Comparison of ENCODE assay signal across 1 cellular context in the genomic region with DNA sequence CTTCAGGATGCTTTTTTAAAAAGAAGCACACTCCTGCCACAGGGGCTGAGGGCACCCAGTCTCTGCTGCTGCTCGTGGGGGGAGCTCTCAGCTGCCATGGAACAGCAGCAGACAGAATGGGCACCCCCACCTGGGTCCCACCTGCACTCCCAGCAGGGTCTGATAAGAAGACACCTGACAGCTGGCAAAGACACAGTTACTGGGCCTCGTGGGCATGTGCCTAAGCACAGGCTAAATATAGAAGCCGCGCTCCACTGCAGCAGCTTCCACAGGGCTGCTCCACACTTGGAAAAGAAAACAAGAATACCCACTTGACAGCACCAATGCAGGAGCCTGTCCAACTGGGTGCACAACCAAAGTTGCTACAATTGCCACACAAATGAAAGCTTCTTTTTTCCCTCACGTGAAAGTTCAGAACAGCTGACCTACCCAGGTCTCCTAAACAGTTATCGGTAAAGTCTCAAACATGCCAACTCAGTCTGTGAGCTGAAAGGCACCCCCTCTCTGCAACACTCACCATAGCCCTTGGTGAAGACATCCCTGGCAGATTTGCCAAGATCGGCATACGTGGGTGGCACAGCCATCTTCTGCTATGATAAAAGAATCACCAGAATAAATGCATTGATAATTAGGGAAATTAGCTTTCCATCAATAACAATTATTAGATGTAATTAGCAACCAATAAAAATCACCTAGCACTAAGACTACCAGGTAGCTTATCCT.
TF ChIP-seq lines count a peak whose summit lies in the region.

No MANE protein-coding gene starts in this region.

TF ChIP-seq in GM23338, 12 proteins besides CTCF, POLR2A, EP300 and RAD21 (continued from another document):
- TF ChIP-seq REST (IDR thresholded peaks at IDR 0.05; ENCODE audit: unreplicated experiment) (no peak), EZH2 (IDR thresholded peaks at IDR 0.05; ENCODE audit: low read depth, unreplicated experiment) (no peak), NANOG (IDR thresholded peaks at IDR 0.05; ENCODE audit: borderline replicate concordance) (no peak), ZNF331 (CRISPR knock-in tag; IDR thresholded peaks at IDR 0.05; ENCODE audit: low read depth) (no peak), POLR2AphosphoS5 (IDR thresholded peaks at IDR 0.05; ENCODE audit: low read depth) (no peak)
- TF ChIP-seq, protein P1, sequence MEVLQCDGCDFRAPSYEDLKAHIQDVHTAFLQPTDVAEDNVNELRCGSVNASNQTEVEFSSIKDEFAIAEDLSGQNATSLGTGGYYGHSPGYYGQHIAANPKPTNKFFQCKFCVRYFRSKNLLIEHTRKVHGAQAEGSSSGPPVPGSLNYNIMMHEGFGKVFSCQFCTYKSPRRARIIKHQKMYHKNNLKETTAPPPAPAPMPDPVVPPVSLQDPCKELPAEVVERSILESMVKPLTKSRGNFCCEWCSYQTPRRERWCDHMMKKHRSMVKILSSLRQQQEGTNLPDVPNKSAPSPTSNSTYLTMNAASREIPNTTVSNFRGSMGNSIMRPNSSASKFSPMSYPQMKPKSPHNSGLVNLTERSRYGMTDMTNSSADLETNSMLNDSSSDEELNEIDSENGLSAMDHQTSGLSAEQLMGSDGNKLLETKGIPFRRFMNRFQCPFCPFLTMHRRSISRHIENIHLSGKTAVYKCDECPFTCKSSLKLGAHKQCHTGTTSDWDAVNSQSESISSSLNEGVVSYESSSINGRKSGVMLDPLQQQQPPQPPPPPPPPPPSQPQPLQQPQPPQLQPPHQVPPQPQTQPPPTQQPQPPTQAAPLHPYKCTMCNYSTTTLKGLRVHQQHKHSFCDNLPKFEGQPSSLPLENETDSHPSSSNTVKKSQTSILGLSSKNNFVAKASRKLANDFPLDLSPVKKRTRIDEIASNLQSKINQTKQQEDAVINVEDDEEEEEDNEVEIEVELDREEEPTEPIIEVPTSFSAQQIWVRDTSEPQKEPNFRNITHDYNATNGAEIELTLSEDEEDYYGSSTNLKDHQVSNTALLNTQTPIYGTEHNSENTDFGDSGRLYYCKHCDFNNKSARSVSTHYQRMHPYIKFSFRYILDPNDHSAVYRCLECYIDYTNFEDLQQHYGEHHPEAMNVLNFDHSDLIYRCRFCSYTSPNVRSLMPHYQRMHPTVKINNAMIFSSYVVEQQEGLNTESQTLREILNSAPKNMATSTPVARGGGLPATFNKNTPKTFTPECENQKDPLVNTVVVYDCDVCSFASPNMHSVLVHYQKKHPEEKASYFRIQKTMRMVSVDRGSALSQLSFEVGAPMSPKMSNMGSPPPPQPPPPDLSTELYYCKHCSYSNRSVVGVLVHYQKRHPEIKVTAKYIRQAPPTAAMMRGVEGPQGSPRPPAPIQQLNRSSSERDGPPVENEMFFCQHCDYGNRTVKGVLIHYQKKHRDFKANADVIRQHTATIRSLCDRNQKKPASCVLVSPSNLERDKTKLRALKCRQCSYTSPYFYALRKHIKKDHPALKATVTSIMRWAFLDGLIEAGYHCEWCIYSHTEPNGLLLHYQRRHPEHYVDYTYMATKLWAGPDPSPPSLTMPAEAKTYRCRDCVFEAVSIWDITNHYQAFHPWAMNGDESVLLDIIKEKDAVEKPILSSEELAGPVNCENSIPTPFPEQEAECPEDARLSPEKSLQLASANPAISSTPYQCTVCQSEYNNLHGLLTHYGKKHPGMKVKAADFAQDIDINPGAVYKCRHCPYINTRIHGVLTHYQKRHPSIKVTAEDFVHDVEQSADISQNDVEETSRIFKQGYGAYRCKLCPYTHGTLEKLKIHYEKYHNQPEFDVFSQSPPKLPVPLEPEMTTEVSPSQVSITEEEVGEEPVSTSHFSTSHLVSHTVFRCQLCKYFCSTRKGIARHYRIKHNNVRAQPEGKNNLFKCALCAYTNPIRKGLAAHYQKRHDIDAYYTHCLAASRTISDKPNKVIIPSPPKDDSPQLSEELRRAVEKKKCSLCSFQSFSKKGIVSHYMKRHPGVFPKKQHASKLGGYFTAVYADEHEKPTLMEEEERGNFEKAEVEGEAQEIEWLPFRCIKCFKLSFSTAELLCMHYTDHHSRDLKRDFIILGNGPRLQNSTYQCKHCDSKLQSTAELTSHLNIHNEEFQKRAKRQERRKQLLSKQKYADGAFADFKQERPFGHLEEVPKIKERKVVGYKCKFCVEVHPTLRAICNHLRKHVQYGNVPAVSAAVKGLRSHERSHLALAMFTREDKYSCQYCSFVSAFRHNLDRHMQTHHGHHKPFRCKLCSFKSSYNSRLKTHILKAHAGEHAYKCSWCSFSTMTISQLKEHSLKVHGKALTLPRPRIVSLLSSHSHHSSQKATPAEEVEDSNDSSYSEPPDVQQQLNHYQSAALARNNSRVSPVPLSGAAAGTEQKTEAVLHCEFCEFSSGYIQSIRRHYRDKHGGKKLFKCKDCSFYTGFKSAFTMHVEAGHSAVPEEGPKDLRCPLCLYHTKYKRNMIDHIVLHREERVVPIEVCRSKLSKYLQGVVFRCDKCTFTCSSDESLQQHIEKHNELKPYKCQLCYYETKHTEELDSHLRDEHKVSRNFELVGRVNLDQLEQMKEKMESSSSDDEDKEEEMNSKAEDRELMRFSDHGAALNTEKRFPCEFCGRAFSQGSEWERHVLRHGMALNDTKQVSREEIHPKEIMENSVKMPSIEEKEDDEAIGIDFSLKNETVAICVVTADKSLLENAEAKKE (CRISPR knock-in tag; IDR thresholded peaks at IDR 0.05) = no peak
- TF ChIP-seq, protein P2, sequence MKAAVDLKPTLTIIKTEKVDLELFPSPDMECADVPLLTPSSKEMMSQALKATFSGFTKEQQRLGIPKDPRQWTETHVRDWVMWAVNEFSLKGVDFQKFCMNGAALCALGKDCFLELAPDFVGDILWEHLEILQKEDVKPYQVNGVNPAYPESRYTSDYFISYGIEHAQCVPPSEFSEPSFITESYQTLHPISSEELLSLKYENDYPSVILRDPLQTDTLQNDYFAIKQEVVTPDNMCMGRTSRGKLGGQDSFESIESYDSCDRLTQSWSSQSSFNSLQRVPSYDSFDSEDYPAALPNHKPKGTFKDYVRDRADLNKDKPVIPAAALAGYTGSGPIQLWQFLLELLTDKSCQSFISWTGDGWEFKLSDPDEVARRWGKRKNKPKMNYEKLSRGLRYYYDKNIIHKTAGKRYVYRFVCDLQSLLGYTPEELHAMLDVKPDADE (IDR thresholded peaks at IDR 0.05) = no peak
TF ChIP-seq in GM23338: peak in this region for 0.
